ENCODE assay signal across 1 cellular context in genomic region chr7:74612015-74612829, GRCh38.
TF ChIP-seq lines count a peak whose summit lies in the region.

No MANE protein-coding gene starts in this region.

TF ChIP-seq in HEK293, 187 proteins besides CTCF, POLR2A, EP300 and RAD21 (continued from another document):
- TF ChIP-seq ZNF449 (tag by site-specific recombination; IDR thresholded peaks at IDR 0.05) (no peak), PRDM6 (tag by site-specific recombination; IDR thresholded peaks at IDR 0.05) (no peak), ZNF843 (tag by site-specific recombination; IDR thresholded peaks at IDR 0.05) (no peak), PATZ1 (tag by site-specific recombination; IDR thresholded peaks at IDR 0.05) (peak; percentile 46), ZNF585B (tag by site-specific recombination; IDR thresholded peaks at IDR 0.05) (peak; percentile 63), SP7 (tag by site-specific recombination; IDR thresholded peaks at IDR 0.05) (0 out of 2 replicates have a peak, but pooled peaks have one; percentile 21), IKZF3 (tag by site-specific recombination; IDR thresholded peaks at IDR 0.05) (peak; percentile 43; the same call in 1 of the 2 replicates), FEZF1 (tag by site-specific recombination; IDR thresholded peaks at IDR 0.05) (peak; percentile 91), ZNF391 (tag by site-specific recombination; IDR thresholded peaks at IDR 0.05; ENCODE audit: borderline replicate concordance, low read depth) (no peak), ZNF211 (tag by site-specific recombination; IDR thresholded peaks at IDR 0.05; ENCODE audit: low read depth) (no peak), ZNF140 (tag by site-specific recombination; IDR thresholded peaks at IDR 0.05) (no peak), ZBTB6 (tag by site-specific recombination; IDR thresholded peaks at IDR 0.05) (peak; percentile 91), TRIM28 (IDR thresholded peaks at IDR 0.05; ENCODE audit: borderline replicate concordance, low read length) (no peak), ZBTB17 (tag by site-specific recombination; IDR thresholded peaks at IDR 0.05) (peak; percentile 35), GLIS1 (tag by site-specific recombination; IDR thresholded peaks at IDR 0.05) (peak; percentile 97), SALL2 (tag by site-specific recombination; IDR thresholded peaks at IDR 0.05; ENCODE audit: borderline replicate concordance) (no peak), ZNF18 (tag by site-specific recombination; IDR thresholded peaks at IDR 0.05) (0 out of 2 replicates have a peak, but pooled peaks have one; percentile 22), ZNF341 (tag by site-specific recombination; IDR thresholded peaks at IDR 0.05; ENCODE audit: low read depth) (0 out of 2 replicates have a peak, but pooled peaks have one; percentile 20), ZNF169 (tag by site-specific recombination; IDR thresholded peaks at IDR 0.05) (no peak), ZNF776 (tag by site-specific recombination; IDR thresholded peaks at IDR 0.05; ENCODE audit: borderline replicate concordance) (no peak), ZNF423 (tag by site-specific recombination; IDR thresholded peaks at IDR 0.05) (peak; percentile 58; the same call in 1 of the 2 replicates), ZIC2 (tag by site-specific recombination; IDR thresholded peaks at IDR 0.05) (peak; percentile 83), ZNF692 (tag by site-specific recombination; IDR thresholded peaks at IDR 0.05) (0 out of 2 replicates have a peak, but pooled peaks have one; percentile 13), ZNF26 (tag by site-specific recombination; IDR thresholded peaks at IDR 0.05) (no peak), ZNF239 (tag by site-specific recombination; IDR thresholded peaks at IDR 0.05) (no peak), ZFP41 (tag by site-specific recombination; IDR thresholded peaks at IDR 0.05; ENCODE audit: borderline replicate concordance) (no peak)
